In genomic region chr3:137065381-137065780, GRCh38 we compare ENCODE assay signal across 30 cellular contexts.
DNase-seq lines count a peak whose midpoint lies in the region; ATAC-seq and TF ChIP-seq lines count a peak whose summit lies in the region.
"Had no signal": no experiment of that assay in that cellular context is flagged by ENCODE, and none has a peak within 500 bp of the region (broad histone marks: within the 10 kb centered on the region; RNA-seq: fewer than 3 reads in every experiment).

No MANE protein-coding gene starts in this region.

- no peaks in the 10 kb centered on the region for H3K9me3 Mint-ChIP-seq in MCF 10A (ENCODE audit: unreplicated experiment)
- H3K9me3 Mint-ChIP-seq: activated naive CD8-positive, alpha-beta T cell treated with anti-CD3 and anti-CD28 coated beads for 36 hours; dendritic cell treated with granulocyte-macrophage colony-stimulating factor and Interleukin-4, amounts not matched to agents 40 ng/mL and 50 ng/mL, for 4 days had no signal

- no peak overlapping the region for H3K27ac ChIP-seq in breast epithelium
- H3K27ac ChIP-seq: prostate gland, testis, uterus had no signal

- no TSS peak for BruUV-seq in MCF 10A (replicated peaks; lab: Mats Ljungman, UMichigan)

- in situ Hi-C loops in T47D (cut with HindIII; ENCODE audit: low pct_unique_long_range_greater_than_20kb, low sequenced_read_pairs) = no loop called here

- H3K27me3 Mint-ChIP-seq in MCF 10A (ENCODE audit: insufficient read depth, unreplicated experiment) = no peaks in the 10 kb centered on the region
- H3K27me3 Mint-ChIP-seq: activated naive CD8-positive, alpha-beta T cell treated with anti-CD3 and anti-CD28 coated beads for 36 hours had no signal

- H3K4me3 ChIP-seq in breast epithelium = no peak overlapping the region
- H3K4me3 ChIP-seq: prostate gland, testis, uterus had no signal

- intact Hi-C loops in MCF 10A (cut with micrococcal nuclease) (no loop called here), breast epithelium (cut with DNase I; ENCODE audit: low total_unique reads) (no loop called here)

- TF ChIP-seq POLR2A in breast epithelium (IDR thresholded peaks at IDR 0.05) = no peak

- no peak for DNase-seq in MCF 10A (ENCODE audit: unreplicated experiment)
- DNase-seq in breast epithelium (ENCODE audit: low spot score in 2 of 2) = no peak
- peak; percentile 34 to 84 for DNase-seq in T47D (ENCODE audit: low read depth in 1 of 2, low spot score in 1 of 2)
- peak; percentile 66 for DNase-seq in iPS DF 4.7 (ENCODE audit: extremely low read depth, low spot score)
- DNase-seq in stimulated activated CD4-positive, alpha-beta T cell treated with anti-CD3 and anti-CD28 coated beads, Interleukin-2, amount 100 ng/mL, for 48 hours = no peak
- no peak for DNase-seq in germinal center (ENCODE audit: low spot score)
- DNase-seq: 8988T; activated CD4-positive, alpha-beta T cell treated with anti-CD3 and anti-CD28 coated beads for 48 hours; activated CD8-positive, alpha-beta memory T cell treated with anti-CD3 and anti-CD28 coated beads for 24 hours; activated effector memory CD4-positive, alpha-beta T cell treated with Interleukin-2 at 50 U/mL for 16 hours; activated naive CD8-positive, alpha-beta T cell treated with anti-CD3 and anti-CD28 coated beads for 36 hours; CD4-positive, CD25-positive, alpha-beta regulatory T cell; central memory CD4-positive, alpha-beta T cell; glutamatergic neuron; KG1; naive B cell; NCI-H1436 treated with DMSO at 0.1 percent for 48 hours; nucleus accumbens; stimulated activated CD4-positive, alpha-beta T cell treated with anti-CD3 and anti-CD28 coated beads, Interleukin-15, amount 100 ng/mL, for 24 hours; stimulated activated naive CD4-positive, alpha-beta T cell treated with Interleukin-2 at 50 U/mL for 16 hours; T-helper 2 cell; uterus had no signal

- H3K9me3 ChIP-seq in breast epithelium = no peaks in the 10 kb centered on the region
- H3K9me3 ChIP-seq: prostate gland, testis, uterus had no signal

- H3K36me3 Mint-ChIP-seq in MCF 10A (ENCODE audit: insufficient read depth, unreplicated experiment) = peaks cover 62% of the 10 kb centered on the region
- H3K36me3 Mint-ChIP-seq: activated naive CD8-positive, alpha-beta T cell treated with anti-CD3 and anti-CD28 coated beads for 36 hours; CD4-positive, CD25-positive, alpha-beta regulatory T cell; naive B cell had no signal

- CTCF ChIA-PET in MCF 10A (lab: Yijun Ruan, JAX) = interaction anchor here (0.6 kb wide), 1 partner anchor 215 kb away, joined by 3 read pairs; no protein-coding TSS in a partner anchor

- ATAC-seq in GM18861 (IDR thresholded peaks at IDR 0.05; ENCODE audit: unreplicated experiment) (no peak), GM19452 (IDR thresholded peaks at IDR 0.05; ENCODE audit: unreplicated experiment) (no peak)
- ATAC-seq: HCT116, left lobe of liver, Right ventricle myocardium inferior had no signal

- no peaks in the 10 kb centered on the region for H3K36me3 ChIP-seq in breast epithelium
- H3K36me3 ChIP-seq: prostate gland, uterus had no signal

- H3K4me3 Mint-ChIP-seq in MCF 10A (ENCODE audit: unreplicated experiment) = no peak overlapping the region
- H3K4me3 Mint-ChIP-seq: activated naive CD8-positive, alpha-beta T cell treated with anti-CD3 and anti-CD28 coated beads for 36 hours; CD4-positive, CD25-positive, alpha-beta regulatory T cell; dendritic cell treated with granulocyte-macrophage colony-stimulating factor and Interleukin-4, amounts not matched to agents 40 ng/mL and 50 ng/mL, for 4 days; naive B cell had no signal

- TF ChIP-seq CTCF in MCF 10A (IDR thresholded peaks at IDR 0.05; ENCODE audit: unreplicated experiment) (no peak), breast epithelium (IDR thresholded peaks at IDR 0.05) (no peak)

- peak overlapping the region; percentile 61 for H3K27ac Mint-ChIP-seq in MCF 10A (ENCODE audit: low read depth, unreplicated experiment)
- H3K27ac Mint-ChIP-seq: activated naive CD8-positive, alpha-beta T cell treated with anti-CD3 and anti-CD28 coated beads for 36 hours; CD4-positive, CD25-positive, alpha-beta regulatory T cell; dendritic cell treated with granulocyte-macrophage colony-stimulating factor and Interleukin-4, amounts not matched to agents 40 ng/mL and 50 ng/mL, for 4 days; naive B cell had no signal

- POLR2A ChIA-PET in MCF 10A (lab: Yijun Ruan, JAX) = interaction anchor here (1.3 kb wide), 1 partner anchor 10 kb away, joined by 3 read pairs; no protein-coding TSS in a partner anchor

- peaks cover 7% of the 10 kb centered on the region for H3K4me1 Mint-ChIP-seq in MCF 10A (ENCODE audit: insufficient read depth, unreplicated experiment)
- H3K4me1 Mint-ChIP-seq: activated naive CD8-positive, alpha-beta T cell treated with anti-CD3 and anti-CD28 coated beads for 36 hours; naive B cell had no signal

- H3K27me3 ChIP-seq in breast epithelium = no peaks in the 10 kb centered on the region
- H3K27me3 ChIP-seq: testis, uterus had no signal

- no peaks in the 10 kb centered on the region for H3K4me1 ChIP-seq in breast epithelium
- H3K4me1 ChIP-seq: prostate gland, uterus had no signal

Comparison
In these comparisons a context has a peak if more than half of its experiments do, and no peak if none do; other contexts are left out.
1. DNase-seq: peak in T47D (2 of 2) and iPS DF 4.7 (single experiment); none in MCF 10A (single experiment), breast epithelium (0 of 2), stimulated activated CD4-positive, alpha-beta T cell treated with anti-CD3 and anti-CD28 coated beads, Interleukin-2, amount 100 ng/mL, for 48 hours (0 of 2) and germinal center (single experiment).